28 cellular contexts compared by ENCODE assay signal in genomic region chr16:87219287-87219909, GRCh38.
"Had no signal": no experiment of that assay in that cellular context is flagged by ENCODE, and none has a peak within 500 bp of the region (broad histone marks: within the 10 kb centered on the region; RNA-seq: fewer than 3 reads in every experiment).

No MANE protein-coding gene starts in this region.

- H3K4me1 Mint-ChIP-seq: naive thymus-derived CD8-positive, alpha-beta T cell; nephron; neural crest cell; stimulated activated naive B cell treated with anti-CD40 and anti-IgM and Interleukin-4, amounts not matched to agents 10 μg/mL and 1 μg/mL and 100 μg/mL, for 72 hours had no signal

- H3K27me3 Mint-ChIP-seq: progenitor cell of endocrine pancreas had no signal

- H3K27me3 ChIP-seq: neutrophil, ovary, right atrium auricular region, stomach, testis, thyroid gland, upper lobe of left lung had no signal

- H3K9me3 ChIP-seq: left lung, lower lobe of right lung, neutrophil, ovary, right atrium auricular region, stomach, testis, thyroid gland, transverse colon, upper lobe of left lung had no signal

- ATAC-seq: left colon; left lung; lower lobe of right lung; naive thymus-derived CD8-positive, alpha-beta T cell; sciatic nerve; stimulated activated naive B cell treated with anti-CD40 and anti-IgM and Interleukin-4, amounts not matched to agents 10 μg/mL and 1 μg/mL and 100 μg/mL, for 72 hours; stimulated activated naive CD8-positive, alpha-beta T cell treated with anti-CD3 and anti-CD28 coated beads, Interleukin-15, Interleukin-2, amounts not matched to agents 100 U/mL and 50 U/mL, for 24 hours had no signal

- H3K4me3 ChIP-seq: left lung, lower lobe of right lung, ovary, right atrium auricular region, skin epidermis, stomach, testis, thyroid gland, transverse colon, upper lobe of left lung had no signal

- H3K4me1 ChIP-seq: left lung, lower lobe of right lung, right atrium auricular region, stomach, testis, thyroid gland, transverse colon, upper lobe of left lung had no signal

- H3K27ac ChIP-seq: left lung, lower lobe of right lung, neutrophil, ovary, right atrium auricular region, skin epidermis, stomach, testis, thyroid gland, transverse colon, upper lobe of left lung had no signal

- H3K36me3 Mint-ChIP-seq: naive thymus-derived CD8-positive, alpha-beta T cell; stimulated activated naive B cell treated with anti-CD40 and anti-IgM and Interleukin-4, amounts not matched to agents 10 μg/mL and 1 μg/mL and 100 μg/mL, for 72 hours had no signal

- H3K4me3 Mint-ChIP-seq: naive thymus-derived CD8-positive, alpha-beta T cell; nephron; neural crest cell; stimulated activated naive B cell treated with anti-CD40 and anti-IgM and Interleukin-4, amounts not matched to agents 10 μg/mL and 1 μg/mL and 100 μg/mL, for 72 hours had no signal

- FAIRE-seq: kidney had no signal

- DNase-seq: hippocampal formation; kidney; left colon; left lung; lower lobe of right lung; mammary epithelial cell; mesenchymal stem cell; naive thymus-derived CD8-positive, alpha-beta T cell; occipital lobe; ovary; stimulated activated CD4-positive, alpha-beta T cell treated with anti-CD3 and anti-CD28 coated beads, Interleukin-12 subunit alpha, Interleukin-12 subunit beta, amount 100 ng/mL, for 4 hours; stimulated activated CD4-positive, alpha-beta T cell treated with anti-CD3 and anti-CD28 coated beads, Interleukin-15, amount 100 ng/mL, for 24 hours; stimulated activated CD4-positive, alpha-beta T cell treated with anti-CD3 and anti-CD28 coated beads, Interleukin-2, amount 100 ng/mL, for 24 hours; stimulated activated CD4-positive, alpha-beta T cell treated with anti-CD3 and anti-CD28 coated beads, Interleukin-4, amount 100 ng/mL, for 1 hour; stimulated activated naive B cell treated with anti-CD40 and anti-IgM and Interleukin-4, amounts not matched to agents 10 μg/mL and 1 μg/mL and 100 μg/mL, for 72 hours; stimulated activated naive CD8-positive, alpha-beta T cell treated with anti-CD3 and anti-CD28 coated beads, Interleukin-15, Interleukin-2, amounts not matched to agents 100 U/mL and 50 U/mL, for 24 hours; stomach; testis; thyroid gland; transverse colon had no signal

- H3K36me3 ChIP-seq: left lung, lower lobe of right lung, neutrophil, ovary, right atrium auricular region, stomach, thyroid gland, transverse colon, upper lobe of left lung had no signal

- H3K27ac Mint-ChIP-seq: naive thymus-derived CD8-positive, alpha-beta T cell; nephron; progenitor cell of endocrine pancreas; stimulated activated naive B cell treated with anti-CD40 and anti-IgM and Interleukin-4, amounts not matched to agents 10 μg/mL and 1 μg/mL and 100 μg/mL, for 72 hours had no signal
